In genomic region chr1:224897928-224898327, GRCh38 we compare ENCODE assay signal across 7 cellular contexts.
"Had no signal": no experiment of that assay in that cellular context is flagged by ENCODE, and none has a peak within 500 bp of the region (broad histone marks: within the 10 kb centered on the region; RNA-seq: fewer than 3 reads in every experiment).

No MANE protein-coding gene starts in this region.

- H3K9ac ChIP-seq: KMS-11 had no signal

- ATAC-seq: K562 had no signal

- H3K4me3 ChIP-seq: K562 had no signal

- DNase-seq: IMR-90, KBM-7, KG1 had no signal

- H3K27ac ChIP-seq: HL-60, KMS-11 had no signal

- H3K4me2 ChIP-seq: KMS-11 had no signal

- FAIRE-seq: HTR-8/SVneo, K562 had no signal
